ENCODE assay signal across 9 cellular contexts in the genomic region with DNA sequence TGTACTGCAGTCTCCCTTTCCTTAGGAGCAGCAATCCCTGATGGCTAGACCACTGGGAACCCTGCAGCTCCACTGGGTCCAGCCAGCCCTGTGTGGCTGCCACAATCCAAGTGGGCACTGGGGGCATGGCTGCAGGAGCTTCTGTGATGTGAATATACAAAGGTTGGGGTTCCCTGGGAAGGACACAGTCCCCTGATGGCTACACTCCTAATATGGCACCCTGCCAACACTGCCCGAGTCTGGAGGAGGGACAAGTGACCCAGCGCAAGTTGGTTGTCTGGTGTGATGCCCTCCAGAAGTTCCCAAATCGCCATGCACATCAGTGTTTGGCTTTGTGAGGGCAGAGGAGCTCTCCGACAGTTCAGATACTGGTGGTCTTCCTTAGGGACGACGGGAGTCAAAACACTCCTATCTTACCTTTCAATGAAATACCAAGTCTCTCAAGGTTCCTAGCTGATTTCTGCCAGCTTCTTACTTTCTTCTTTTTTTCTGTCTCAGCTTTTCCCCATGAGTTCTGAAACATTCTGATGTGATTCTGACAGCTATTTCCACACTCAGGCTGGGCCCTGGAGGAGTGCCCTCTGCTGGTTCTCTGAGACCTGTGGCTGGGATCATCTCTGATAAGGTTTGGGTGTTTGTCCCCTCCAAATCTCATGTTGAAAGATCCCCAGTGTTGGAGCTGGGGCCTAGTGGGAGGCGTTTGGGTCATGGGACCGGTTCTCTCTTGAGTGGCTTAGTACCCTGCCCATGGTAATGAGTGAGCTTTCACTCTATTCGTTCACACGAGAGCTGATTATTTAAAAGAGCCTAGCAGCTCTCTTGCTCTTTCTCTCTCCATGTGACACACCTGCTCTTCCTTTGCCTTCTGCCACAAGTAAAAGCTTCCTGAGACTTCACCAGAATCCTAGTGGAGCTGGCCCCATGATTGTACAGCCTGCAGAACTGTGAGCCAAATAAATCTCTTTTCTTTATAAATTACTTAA. TPM values are rescaled to one million over a fixed set of nuclear protein-coding genes. Genes with fewer than 3 reads are reported as not detected.
DNase-seq lines count a peak whose midpoint lies in the region; ATAC-seq and TF ChIP-seq lines count a peak whose summit lies in the region.
"Had no signal": no experiment of that assay in that cellular context is flagged by ENCODE, and none has a peak within 500 bp of the region (broad histone marks: within the 10 kb centered on the region; RNA-seq: fewer than 3 reads in every experiment).

No MANE protein-coding gene starts in this region.

- H3K4me3 ChIP-seq in body of pancreas: no peak overlapping the region

- intact Hi-C loops in posterior vena cava (cut with DNase I) (no loop called here), body of pancreas (cut with DNase I) (no loop called here)

- 53 to 75% methylated on average over 10 of the region's 10 CpGs for WGBS in body of pancreas, 2 donors

- H3K27me3 ChIP-seq in body of pancreas: no peaks in the 10 kb centered on the region

- no peaks in the 10 kb centered on the region for H3K4me1 ChIP-seq in body of pancreas

- H3K27me3 Mint-ChIP-seq in osteocyte (ENCODE audit: unreplicated experiment): peaks cover 9% of the 10 kb centered on the region

- no peaks in the 10 kb centered on the region for H3K9me3 ChIP-seq in body of pancreas

- no peaks in the 10 kb centered on the region for H3K4me1 Mint-ChIP-seq in osteocyte (ENCODE audit: unreplicated experiment)

- H3K4me3 Mint-ChIP-seq in osteocyte (ENCODE audit: unreplicated experiment): no peak overlapping the region

- TF ChIP-seq CTCF in osteocyte (IDR thresholded peaks at IDR 0.05): peak; percentile 63
- TF ChIP-seq CTCF in body of pancreas (IDR thresholded peaks at IDR 0.05): peak in 3 of 7 experiments; percentile 9 to 27 (median 16)

- TF ChIP-seq POLR2A in erythroblast (IDR thresholded peaks at IDR 0.05; ENCODE audit: low read length): no peak
- no peak for TF ChIP-seq POLR2A in body of pancreas (IDR thresholded peaks at IDR 0.05)

- H3K36me3 Mint-ChIP-seq in osteocyte (ENCODE audit: unreplicated experiment): no peaks in the 10 kb centered on the region

- H3K27ac ChIP-seq in body of pancreas: no peak overlapping the region

- peak; percentile 31 for DNase-seq in NCI-H146 (lab: John Stamatoyannopoulos, UW)
- no peak for DNase-seq in NCI-H146 treated with DMSO at 0.1 percent for 48 hours (lab: John Stamatoyannopoulos, UW; ENCODE audit: unreplicated experiment)
- DNase-seq in NAMALWA (ENCODE audit: low spot score): peak; percentile 54
- DNase-seq in erythroblast (lab: John Stamatoyannopoulos, UW): peak; percentile 18 to 28
- no peak for DNase-seq in osteocyte (ENCODE audit: extremely low spot score, unreplicated experiment)
- DNase-seq in posterior vena cava (ENCODE audit: low spot score): no peak
- no peak for DNase-seq in body of pancreas
- DNase-seq: activated CD4-positive, alpha-beta T cell treated with anti-CD3 and anti-CD28 coated beads, Interleukin-2, amount 50 U/mL, for 4 hours had no signal

- ATAC-seq in body of pancreas: no peak
- no peak for ATAC-seq in HG02623 (IDR thresholded peaks at IDR 0.05; ENCODE audit: unreplicated experiment)

- no peak overlapping the region for H3K27ac Mint-ChIP-seq in osteocyte (ENCODE audit: unreplicated experiment)

- peaks cover 5% of the 10 kb centered on the region for H3K9me3 Mint-ChIP-seq in osteocyte (ENCODE audit: unreplicated experiment)

- H3K36me3 ChIP-seq in body of pancreas (replicated peaks in 1 of 2; ENCODE audit: insufficient read depth in 1 of 2, low read depth in 2 of 2): no peaks in the 10 kb centered on the region

RNA-seq across cellular contexts. Expression of a gene that starts 15.5 kb away (rescaled TPM):
- total RNA-seq in osteocyte (not detected in 2 replicates), posterior vena cava (1 to 10 TPM in 1 of 2 donors, under 1 TPM in 1; 0.24 to 6.5 TPM), body of pancreas (not detected)

RNA-seq across cellular contexts. Expression of a gene that starts 26.8 kb away (rescaled TPM):
- total RNA-seq in osteocyte (11.4 and 12.5 TPM in 2 replicates), posterior vena cava (10 to 100 TPM; 31.5 to 61.8 TPM), body of pancreas (10 to 100 TPM; 25.4 to 51.7 TPM)

RNA-seq across cellular contexts. Expression of a gene that starts 39.5 kb away (rescaled TPM):
- total RNA-seq in osteocyte: not detected in 2 replicates
- total RNA-seq in posterior vena cava: under 1 TPM in 1 of 2 donors, not detected in 1; 0.69 TPM
- total RNA-seq in body of pancreas: not detected

Comparison
In these comparisons a context has a peak if more than half of its experiments do, and no peak if none do; other contexts are left out.
1. DNase-seq: peak in NCI-H146 (single experiment), NAMALWA (single experiment) and erythroblast (2 of 2); none in NCI-H146 treated with DMSO at 0.1 percent for 48 hours (single experiment), osteocyte (single experiment), posterior vena cava (single experiment) and body of pancreas (0 of 4).